10 cellular contexts compared by ENCODE assay signal in the genomic region with DNA sequence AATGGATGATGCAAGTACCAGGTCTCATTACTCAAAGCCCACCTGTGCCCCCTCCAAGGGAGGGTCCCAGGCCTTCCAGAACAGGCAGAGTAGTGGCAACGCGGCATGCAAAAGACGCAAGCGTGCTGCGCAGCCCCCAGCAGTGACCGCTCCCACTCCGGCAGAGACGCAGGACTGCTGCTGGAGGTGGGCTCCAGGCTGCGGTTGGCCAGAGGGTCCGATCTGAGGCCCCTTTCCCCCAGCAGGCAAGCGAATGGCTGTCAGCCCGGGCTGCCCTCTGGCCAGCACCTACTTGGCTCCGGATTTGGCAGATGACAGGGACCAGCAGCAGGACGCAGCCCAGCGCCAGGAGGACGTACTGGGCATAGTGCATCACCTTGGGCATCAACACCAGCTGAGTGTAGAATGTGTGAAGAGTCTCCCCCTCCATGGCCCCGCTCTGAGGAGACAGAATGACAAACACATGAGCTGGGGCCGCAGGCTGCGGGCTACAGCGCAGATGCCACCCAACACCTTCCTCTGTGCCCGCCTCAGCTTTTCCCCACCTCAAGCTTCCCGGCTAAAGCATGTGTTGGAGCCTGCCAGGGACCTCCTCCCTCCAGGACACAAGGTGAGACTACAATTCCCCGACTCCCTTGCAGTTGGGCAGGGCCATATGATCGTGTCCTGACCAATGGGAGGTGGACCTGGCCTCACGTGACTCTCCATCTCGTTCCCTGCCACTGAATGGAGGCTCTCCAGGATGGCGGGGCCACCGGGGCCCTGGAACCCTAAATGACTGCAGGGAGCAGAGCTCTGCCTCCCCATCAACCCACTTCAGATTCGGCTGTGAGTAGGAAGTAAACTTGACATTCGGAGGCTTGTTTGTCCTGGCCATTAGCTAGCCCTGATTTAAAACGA.
DNase-seq lines count a peak whose midpoint lies in the region; ATAC-seq, FAIRE-seq and TF ChIP-seq lines count a peak whose summit lies in the region.
"Had no signal": no experiment of that assay in that cellular context is flagged by ENCODE, and none has a peak within 500 bp of the region (broad histone marks: within the 10 kb centered on the region; RNA-seq: fewer than 3 reads in every experiment).

No MANE protein-coding gene starts in this region.

- H3K9me3 ChIP-seq in H9 (ENCODE audit: control insufficient read depth, low read depth, low read length) (no peaks in the 10 kb centered on the region), astrocyte (ENCODE audit: insufficient read depth, low read depth, low read length) (no peaks in the 10 kb centered on the region), vagina (no peaks in the 10 kb centered on the region)
- H3K9me3 ChIP-seq: tibial nerve had no signal

- H3K79me1 ChIP-seq in H9 (ENCODE audit: insufficient read depth, low read depth, low read length, poor library complexity, severe bottlenecking): no peaks in the 10 kb centered on the region

- no peak overlapping the region for H3K23ac ChIP-seq in H9 (ENCODE audit: insufficient read length, low read depth, low read length)

- H4K5ac ChIP-seq in H9 (ENCODE audit: insufficient read length, low read depth, low read length): no peak overlapping the region

- no peak overlapping the region for H2AK5ac ChIP-seq in H9 (ENCODE audit: insufficient read length, low read length)

- peak; percentile 41 for FAIRE-seq in astrocyte (lab: Jason Lieb, UNC)

- H3K79me2 ChIP-seq in H9 (ENCODE audit: insufficient read depth, low read length) (no peaks in the 10 kb centered on the region), astrocyte (ENCODE audit: insufficient read depth, low read length) (no peaks in the 10 kb centered on the region)

- no peak for TF ChIP-seq CTCF in H9 (conservative IDR thresholded peaks at IDR 0.05)
- no peak for TF ChIP-seq CTCF in astrocyte (IDR thresholded peaks at IDR 0.05; ENCODE audit: insufficient read depth, low read depth, low read length)
- no peak for TF ChIP-seq CTCF in vagina (IDR thresholded peaks at IDR 0.05)

- peak overlapping the region; percentile 66 for H3K4me3 ChIP-seq in astrocyte (ENCODE audit: insufficient read depth, low read depth, low read length)
- H3K4me3 ChIP-seq in rectal smooth muscle tissue (ENCODE audit: low read length): peak overlapping the region; percentile 58
- peak overlapping the region in 1 of 2 donors; percentile 32 for H3K4me3 ChIP-seq in vagina

- no peaks in the 10 kb centered on the region for H3K4me1 ChIP-seq in H9 (ENCODE audit: insufficient read depth, low read length)
- peaks cover 3% of the 10 kb centered on the region for H3K4me1 ChIP-seq in astrocyte (ENCODE audit: insufficient read depth, low read length)
- H3K4me1 ChIP-seq in rectal smooth muscle tissue (ENCODE audit: control insufficient read depth, insufficient read depth, low read length): no peaks in the 10 kb centered on the region
- no peaks in the 10 kb centered on the region for H3K4me1 ChIP-seq in vagina
- H3K4me1 ChIP-seq: tibial nerve had no signal

- H3K4me2 ChIP-seq in H9 (ENCODE audit: insufficient read depth, insufficient read length, low read length) (no peak overlapping the region), astrocyte (ENCODE audit: low read length) (peak overlapping the region; percentile 87)

- H3K4me1 Mint-ChIP-seq in H9: peaks cover 15 to 17% of the 10 kb centered on the region in 2 experiments
- H3K4me1 Mint-ChIP-seq in astrocyte (ENCODE audit: low read depth, unreplicated experiment): peaks cover 2% of the 10 kb centered on the region

- H2BK5ac ChIP-seq in H9 (ENCODE audit: insufficient read length, low read length): no peak overlapping the region

- peaks cover 15 to 19% (median 19%) of the 10 kb centered on the region in 3 experiments; a peak in 6 of 7 replicates for H3K36me3 Mint-ChIP-seq in H9 (ENCODE audit: insufficient read depth in 1 of 3, low read depth in 3 of 3)
- peaks cover 18% of the 10 kb centered on the region for H3K36me3 Mint-ChIP-seq in astrocyte (ENCODE audit: low read depth, unreplicated experiment)

- intact Hi-C loops in vagina (cut with DNase I): no loop called here

- H3K27ac ChIP-seq in H9 (ENCODE audit: insufficient read length, low read depth, low read length): no peak overlapping the region
- H3K27ac ChIP-seq in astrocyte (ENCODE audit: low read depth, low read length): peak overlapping the region; percentile 22
- no peak overlapping the region for H3K27ac ChIP-seq in rectal smooth muscle tissue (ENCODE audit: low read depth, low read length)
- no peak overlapping the region for H3K27ac ChIP-seq in vagina
- H3K27ac ChIP-seq: tibial nerve had no signal

- H3K36me3 ChIP-seq in astrocyte (ENCODE audit: insufficient read depth, low read length) (no peaks in the 10 kb centered on the region), rectal smooth muscle tissue (ENCODE audit: control insufficient read depth, insufficient read depth, low read length) (no peaks in the 10 kb centered on the region), vagina (no peaks in the 10 kb centered on the region)

- no peak overlapping the region for H2BK20ac ChIP-seq in H9 (ENCODE audit: low read depth, low read length, poor library complexity, severe bottlenecking)

- no peaks in the 10 kb centered on the region for H3K23me2 ChIP-seq in H9 (ENCODE audit: insufficient read length, low read depth, low read length, poor library complexity, severe bottlenecking)

- H3K9ac ChIP-seq in H9 (ENCODE audit: extremely low read depth, insufficient read length, low read length) (no peak overlapping the region), astrocyte (ENCODE audit: low read length) (peak overlapping the region; percentile 74), rectal smooth muscle tissue (ENCODE audit: low read length) (no peak overlapping the region)

- WGBS in H9 (ENCODE audit: extremely low coverage, insufficient read length, low lambda C conversion rate): no CpG with 5 or more reads among the region's 31 CpGs

- no peak overlapping the region for H3K14ac ChIP-seq in H9 (ENCODE audit: insufficient read depth, low read length)

- no peaks in the 10 kb centered on the region for H4K20me1 ChIP-seq in H9 (ENCODE audit: control insufficient read depth, insufficient read depth, insufficient read length)
- no peaks in the 10 kb centered on the region for H4K20me1 ChIP-seq in astrocyte (ENCODE audit: insufficient read depth, low read length)

- no peak overlapping the region for H2BK120ac ChIP-seq in H9 (ENCODE audit: low read depth, low read length, poor library complexity, severe bottlenecking)

- no peak overlapping the region for H2BK12ac ChIP-seq in H9 (ENCODE audit: insufficient read length, low read depth, low read length)

- H4K8ac ChIP-seq in H9 (replicated peaks; ENCODE audit: insufficient read length, low read depth, low read length): no peak overlapping the region

- DNase-seq in H9: peak; percentile 90
- DNase-seq in astrocyte (ENCODE audit: low read depth): peak; percentile 82
- peak; percentile 99 for DNase-seq in hepatic stellate cell (ENCODE audit: low spot score)
- DNase-seq in vagina (ENCODE audit: extremely low spot score in 2 of 2): no peak
- DNase-seq in NCI-H524 treated with DMSO at 0.1 percent for 48 hours (lab: John Stamatoyannopoulos, UW): no peak
- DNase-seq in stimulated activated CD4-positive, alpha-beta T cell treated with anti-CD3 and anti-CD28 coated beads, Interleukin-12 subunit alpha, Interleukin-12 subunit beta, amount 100 ng/mL, for 4 hours: no peak

- H2AFZ ChIP-seq in H9 (ENCODE audit: low read length) (no peak overlapping the region), astrocyte (ENCODE audit: low read depth, low read length) (peak overlapping the region; percentile 81)

- no peak overlapping the region for H3K18ac ChIP-seq in H9 (ENCODE audit: insufficient read length, low read depth, low read length)

- no peak for ATAC-seq in GM18873 (IDR thresholded peaks at IDR 0.05; ENCODE audit: low FRiP score, unreplicated experiment)

- no peak overlapping the region for H3K56ac ChIP-seq in H9 (ENCODE audit: insufficient read length, low read depth, low read length)

- no peak overlapping the region for H3T11ph ChIP-seq in H9 (ENCODE audit: low read length)

- no peaks in the 10 kb centered on the region; the same call in 1 of the 2 replicates for H3K27me3 Mint-ChIP-seq in H9 (ENCODE audit: low read depth)
- H3K27me3 Mint-ChIP-seq in astrocyte (ENCODE audit: low read depth, unreplicated experiment): no peaks in the 10 kb centered on the region
- H3K27me3 Mint-ChIP-seq: activated naive CD8-positive, alpha-beta T cell had no signal

- no peak overlapping the region for H2BK15ac ChIP-seq in H9 (ENCODE audit: low read depth, low read length)

- H3K4ac ChIP-seq in H9 (ENCODE audit: low read depth, low read length): no peak overlapping the region

- H3K27ac Mint-ChIP-seq in H9 (peak overlapping the region in 2 of 3 experiments; percentile 89 to 91; a peak in 5 of 7 replicates), astrocyte (ENCODE audit: unreplicated experiment) (peak overlapping the region; percentile 62)
- H3K27ac Mint-ChIP-seq: activated naive CD8-positive, alpha-beta T cell had no signal

- no peaks in the 10 kb centered on the region for H3K27me3 ChIP-seq in H9 (ENCODE audit: insufficient read depth, low read length)
- no peaks in the 10 kb centered on the region for H3K27me3 ChIP-seq in astrocyte (ENCODE audit: insufficient read depth, low read length)
- no peaks in the 10 kb centered on the region for H3K27me3 ChIP-seq in rectal smooth muscle tissue (ENCODE audit: control insufficient read depth, insufficient read depth, low read length)
- no peaks in the 10 kb centered on the region for H3K27me3 ChIP-seq in vagina
- H3K27me3 ChIP-seq: tibial nerve had no signal

- no peak overlapping the region for H4K91ac ChIP-seq in H9 (ENCODE audit: insufficient read length, low read depth, low read length)

- TF ChIP-seq POLR2A in vagina (IDR thresholded peaks at IDR 0.05): no peak

- H3K9me3 Mint-ChIP-seq in H9: no peaks in the 10 kb centered on the region
- no peaks in the 10 kb centered on the region for H3K9me3 Mint-ChIP-seq in astrocyte (ENCODE audit: unreplicated experiment)

- H3K4me3 Mint-ChIP-seq in H9 (peak overlapping the region; percentile 58 to 76), astrocyte (ENCODE audit: unreplicated experiment) (peak overlapping the region; percentile 89)
- H3K4me3 Mint-ChIP-seq: activated naive CD8-positive, alpha-beta T cell had no signal

Comparison
In these comparisons a context has a peak if more than half of its experiments do, and no peak if none do; other contexts are left out.
1. DNase-seq: peak in H9 (single experiment), astrocyte (single experiment) and hepatic stellate cell (single experiment); none in vagina (0 of 2), NCI-H524 treated with DMSO at 0.1 percent for 48 hours (single experiment) and stimulated activated CD4-positive, alpha-beta T cell treated with anti-CD3 and anti-CD28 coated beads, Interleukin-12 subunit alpha, Interleukin-12 subunit beta, amount 100 ng/mL, for 4 hours (single experiment).